1 cellular context compared by ENCODE assay signal in genomic region chr16:8194795-8195194, GRCh38.
TF ChIP-seq lines count a peak whose summit lies in the region.

No MANE protein-coding gene starts in this region.

TF ChIP-seq in HCT116, 20 proteins besides CTCF, POLR2A, EP300 and RAD21 (continued from another document):
- no peak for TF ChIP-seq REST (IDR thresholded peaks at IDR 0.05; ENCODE audit: low read depth)
- TF ChIP-seq, protein P1, sequence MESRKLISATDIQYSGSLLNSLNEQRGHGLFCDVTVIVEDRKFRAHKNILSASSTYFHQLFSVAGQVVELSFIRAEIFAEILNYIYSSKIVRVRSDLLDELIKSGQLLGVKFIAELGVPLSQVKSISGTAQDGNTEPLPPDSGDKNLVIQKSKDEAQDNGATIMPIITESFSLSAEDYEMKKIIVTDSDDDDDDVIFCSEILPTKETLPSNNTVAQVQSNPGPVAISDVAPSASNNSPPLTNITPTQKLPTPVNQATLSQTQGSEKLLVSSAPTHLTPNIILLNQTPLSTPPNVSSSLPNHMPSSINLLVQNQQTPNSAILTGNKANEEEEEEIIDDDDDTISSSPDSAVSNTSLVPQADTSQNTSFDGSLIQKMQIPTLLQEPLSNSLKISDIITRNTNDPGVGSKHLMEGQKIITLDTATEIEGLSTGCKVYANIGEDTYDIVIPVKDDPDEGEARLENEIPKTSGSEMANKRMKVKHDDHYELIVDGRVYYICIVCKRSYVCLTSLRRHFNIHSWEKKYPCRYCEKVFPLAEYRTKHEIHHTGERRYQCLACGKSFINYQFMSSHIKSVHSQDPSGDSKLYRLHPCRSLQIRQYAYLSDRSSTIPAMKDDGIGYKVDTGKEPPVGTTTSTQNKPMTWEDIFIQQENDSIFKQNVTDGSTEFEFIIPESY (IDR thresholded peaks at IDR 0.05; ENCODE audit: extremely low read depth, insufficient replicate concordance, low read length): no peak
- no peak for TF ChIP-seq POLR2AphosphoS5 (IDR thresholded peaks at IDR 0.05; ENCODE audit: low read depth, low read length)
- TF ChIP-seq ZFX (IDR thresholded peaks at IDR 0.05): no peak
- no peak for TF ChIP-seq EGR1 (IDR thresholded peaks at IDR 0.05; ENCODE audit: low read depth)
- no peak for TF ChIP-seq EZH2 (IDR thresholded peaks at IDR 0.05)
- no peak for TF ChIP-seq EZH2phosphoT487 (IDR thresholded peaks at IDR 0.05; ENCODE audit: borderline replicate concordance)
- TF ChIP-seq JUND (IDR thresholded peaks at IDR 0.05): no peak
- no peak for TF ChIP-seq SIN3A (IDR thresholded peaks at IDR 0.05; ENCODE audit: low read depth)
